In the genomic region with DNA sequence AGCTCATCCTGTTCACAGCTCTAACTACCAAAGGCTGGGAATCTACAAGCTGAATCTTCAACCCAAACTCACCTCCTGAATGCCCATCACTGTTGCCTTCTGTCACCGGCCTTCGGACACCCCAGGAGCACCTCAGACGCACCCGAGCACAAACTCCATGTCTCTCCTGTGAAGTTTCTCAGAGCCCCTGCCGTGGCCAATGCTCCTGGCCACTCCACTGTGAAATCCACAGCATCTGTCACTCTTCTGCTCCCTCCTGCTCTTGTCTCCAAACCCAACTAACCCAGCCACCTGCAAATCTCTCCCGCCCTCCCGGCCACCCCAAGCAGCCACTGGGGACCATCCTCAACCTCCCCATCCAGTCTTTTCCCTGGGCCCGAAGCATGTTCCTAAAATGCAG, we compare ENCODE assay signal across 30 cellular contexts.
"Had no signal": no experiment of that assay in that cellular context is flagged by ENCODE, and none has a peak within 500 bp of the region (broad histone marks: within the 10 kb centered on the region; RNA-seq: fewer than 3 reads in every experiment).

No MANE protein-coding gene starts in this region.

- H3K4me3 Mint-ChIP-seq: activated B cell treated with CpG ODN at 0.5 μM for 24 hours; activated CD8-positive, alpha-beta T cell treated with anti-CD3 and anti-CD28 coated beads for 36 hours; activated naive CD8-positive, alpha-beta T cell; activated T-cell treated with anti-CD3 and anti-CD28 coated beads, Interleukin-2, amount 50 U/mL, for 4 hours; activated T-helper 17 cell treated with anti-CD3 and anti-CD28 coated beads, Interleukin-2, amount 50 U/mL, for 72 hours; central memory CD8-positive, alpha-beta T cell; dendritic cell treated with granulocyte-macrophage colony-stimulating factor and Interleukin-4, amounts not matched to agents 40 ng/mL and 50 ng/mL, for 4 days; T-cell; T-helper 1 cell treated with Interleukin-12 subunit alpha and Interleukin-12 subunit beta and Interleukin-4 antibody, amounts not matched to agents 30 μg/mL and 1 μg/mL, for 36 hours had no signal

- H3K36me3 ChIP-seq: brain microvascular endothelial cell, esophagus squamous epithelium, gastroesophageal sphincter, WERI-Rb-1 had no signal

- H3K4me3 ChIP-seq: coronary artery, dorsolateral prefrontal cortex, esophagus squamous epithelium, gastroesophageal sphincter had no signal

- H3K27ac Mint-ChIP-seq: activated B cell treated with CpG ODN at 0.5 μM for 24 hours; activated CD8-positive, alpha-beta T cell treated with anti-CD3 and anti-CD28 coated beads for 36 hours; activated naive CD8-positive, alpha-beta T cell; activated T-helper 17 cell treated with anti-CD3 and anti-CD28 coated beads, Interleukin-2, amount 50 U/mL, for 72 hours; dendritic cell treated with granulocyte-macrophage colony-stimulating factor and Interleukin-4, amounts not matched to agents 40 ng/mL and 50 ng/mL, for 4 days; T-cell; T-helper 1 cell treated with Interleukin-12 subunit alpha and Interleukin-12 subunit beta and Interleukin-4 antibody, amounts not matched to agents 30 μg/mL and 1 μg/mL, for 36 hours had no signal

- H3K9me3 ChIP-seq: esophagus squamous epithelium, gastroesophageal sphincter had no signal

- DNase-seq: activated B cell treated with CpG ODN at 0.5 μM for 24 hours; activated CD4-positive, alpha-beta T cell treated with anti-CD3 and anti-CD28 coated beads for 48 hours; activated CD4-positive, alpha-beta T cell treated with anti-CD3 and anti-CD28 coated beads, Interleukin-2, amount 50 U/mL, for 1 hour; activated CD4-positive, alpha-beta T cell treated with anti-CD3 and anti-CD28 coated beads, Interleukin-2, amount 50 U/mL, for 48 hours; activated CD8-positive, alpha-beta memory T cell treated with anti-CD3 and anti-CD28 coated beads for 24 hours; activated CD8-positive, alpha-beta T cell treated with anti-CD3 and anti-CD28 coated beads for 36 hours; activated effector memory CD4-positive, alpha-beta T cell treated with Interleukin-2 at 50 U/mL for 16 hours; activated gamma-delta T cell treated with Interleukin-2 at 50 U/mL for 16 hours; activated naive CD4-positive, alpha-beta T cell treated with anti-CD3 and anti-CD28 coated beads, Interleukin-2, amount 50 U/mL, for 16 hours; activated naive CD4-positive, alpha-beta T cell treated with Interleukin-2 at 50 U/mL for 16 hours; activated T-cell treated with anti-CD3 and anti-CD28 coated beads, Interleukin-2, amount 50 U/mL, for 4 hours; amniotic stem cell; anterior cingulate cortex; brain microvascular endothelial cell; effector memory CD4-positive, alpha-beta T cell; esophagus squamous epithelium; foreskin melanocyte; T-cell; T-helper 9 cell; WERI-Rb-1 had no signal

- ATAC-seq: activated CD4-positive, CD25-positive, alpha-beta regulatory T cell treated with anti-CD3 and anti-CD28 coated beads, Interleukin-2, amount 50 U/mL, for 24 hours; activated CD8-positive, alpha-beta T cell treated with anti-CD3 and anti-CD28 coated beads for 36 hours; activated T-cell treated with anti-CD3 and anti-CD28 coated beads, Interleukin-2, amount 50 U/mL, for 4 hours; activated T-helper 17 cell treated with anti-CD3 and anti-CD28 coated beads, Interleukin-2, amount 50 U/mL, for 72 hours; gastroesophageal sphincter; T-cell had no signal

- H3K27me3 Mint-ChIP-seq: activated B cell treated with CpG ODN at 0.5 μM for 24 hours; activated CD8-positive, alpha-beta T cell treated with anti-CD3 and anti-CD28 coated beads for 36 hours; activated naive CD8-positive, alpha-beta T cell; activated T-helper 17 cell treated with anti-CD3 and anti-CD28 coated beads, Interleukin-2, amount 50 U/mL, for 72 hours; dendritic cell treated with granulocyte-macrophage colony-stimulating factor and Interleukin-4, amounts not matched to agents 40 ng/mL and 50 ng/mL, for 4 days; T-cell had no signal

- H3K4me1 Mint-ChIP-seq: activated B cell treated with CpG ODN at 0.5 μM for 24 hours; activated T-helper 17 cell treated with anti-CD3 and anti-CD28 coated beads, Interleukin-2, amount 50 U/mL, for 72 hours; central memory CD8-positive, alpha-beta T cell; T-cell had no signal

- H3K9me3 Mint-ChIP-seq: activated CD8-positive, alpha-beta T cell treated with anti-CD3 and anti-CD28 coated beads for 36 hours; activated T-cell treated with anti-CD3 and anti-CD28 coated beads, Interleukin-2, amount 50 U/mL, for 4 hours; dendritic cell treated with granulocyte-macrophage colony-stimulating factor and Interleukin-4, amounts not matched to agents 40 ng/mL and 50 ng/mL, for 4 days; T-helper 1 cell treated with Interleukin-12 subunit alpha and Interleukin-12 subunit beta and Interleukin-4 antibody, amounts not matched to agents 30 μg/mL and 1 μg/mL, for 36 hours had no signal

- H3K36me3 Mint-ChIP-seq: activated naive CD8-positive, alpha-beta T cell; T-cell had no signal

- H3K27ac ChIP-seq: brain microvascular endothelial cell, coronary artery, dorsolateral prefrontal cortex, epithelial cell of prostate, esophagus squamous epithelium, gastroesophageal sphincter, WERI-Rb-1 had no signal

- H3K27me3 ChIP-seq: brain microvascular endothelial cell had no signal
